ENCODE assay signal across 1 cellular context in the genomic region with DNA sequence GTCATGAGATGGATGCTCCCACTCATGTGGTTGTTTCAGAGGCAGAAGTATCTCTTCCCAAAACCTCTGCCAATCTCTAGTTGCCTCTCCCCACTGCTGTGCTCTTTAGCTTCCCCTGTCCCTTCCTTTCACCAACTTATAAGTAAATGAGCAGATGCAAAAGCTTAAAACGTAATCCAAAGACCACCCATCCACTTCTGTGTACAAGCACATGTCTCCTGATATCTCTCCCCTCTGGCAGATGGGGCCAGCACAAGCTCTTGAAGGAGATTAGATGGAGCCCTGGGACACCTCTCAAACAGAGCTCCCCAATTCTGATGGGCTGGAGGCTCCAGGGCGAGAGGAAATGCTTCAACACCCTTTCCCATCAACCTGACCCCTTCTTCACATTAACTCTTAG.
TF ChIP-seq lines count a peak whose summit lies in the region.

No MANE protein-coding gene starts in this region.

TF ChIP-seq in GM12878, 131 proteins besides CTCF, POLR2A, EP300 and RAD21 (continued from another document):
- TF ChIP-seq, protein P1, sequence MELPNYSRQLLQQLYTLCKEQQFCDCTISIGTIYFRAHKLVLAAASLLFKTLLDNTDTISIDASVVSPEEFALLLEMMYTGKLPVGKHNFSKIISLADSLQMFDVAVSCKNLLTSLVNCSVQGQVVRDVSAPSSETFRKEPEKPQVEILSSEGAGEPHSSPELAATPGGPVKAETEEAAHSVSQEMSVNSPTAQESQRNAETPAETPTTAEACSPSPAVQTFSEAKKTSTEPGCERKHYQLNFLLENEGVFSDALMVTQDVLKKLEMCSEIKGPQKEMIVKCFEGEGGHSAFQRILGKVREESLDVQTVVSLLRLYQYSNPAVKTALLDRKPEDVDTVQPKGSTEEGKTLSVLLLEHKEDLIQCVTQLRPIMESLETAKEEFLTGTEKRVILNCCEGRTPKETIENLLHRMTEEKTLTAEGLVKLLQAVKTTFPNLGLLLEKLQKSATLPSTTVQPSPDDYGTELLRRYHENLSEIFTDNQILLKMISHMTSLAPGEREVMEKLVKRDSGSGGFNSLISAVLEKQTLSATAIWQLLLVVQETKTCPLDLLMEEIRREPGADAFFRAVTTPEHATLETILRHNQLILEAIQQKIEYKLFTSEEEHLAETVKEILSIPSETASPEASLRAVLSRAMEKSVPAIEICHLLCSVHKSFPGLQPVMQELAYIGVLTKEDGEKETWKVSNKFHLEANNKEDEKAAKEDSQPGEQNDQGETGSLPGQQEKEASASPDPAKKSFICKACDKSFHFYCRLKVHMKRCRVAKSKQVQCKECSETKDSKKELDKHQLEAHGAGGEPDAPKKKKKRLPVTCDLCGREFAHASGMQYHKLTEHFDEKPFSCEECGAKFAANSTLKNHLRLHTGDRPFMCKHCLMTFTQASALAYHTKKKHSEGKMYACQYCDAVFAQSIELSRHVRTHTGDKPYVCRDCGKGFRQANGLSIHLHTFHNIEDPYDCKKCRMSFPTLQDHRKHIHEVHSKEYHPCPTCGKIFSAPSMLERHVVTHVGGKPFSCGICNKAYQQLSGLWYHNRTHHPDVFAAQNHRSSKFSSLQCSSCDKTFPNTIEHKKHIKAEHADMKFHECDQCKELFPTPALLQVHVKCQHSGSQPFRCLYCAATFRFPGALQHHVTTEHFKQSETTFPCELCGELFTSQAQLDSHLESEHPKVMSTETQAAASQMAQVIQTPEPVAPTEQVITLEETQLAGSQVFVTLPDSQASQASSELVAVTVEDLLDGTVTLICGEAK (IDR thresholded peaks at IDR 0.05; ENCODE audit: borderline replicate concordance), result no peak
- TF ChIP-seq, protein P2, sequence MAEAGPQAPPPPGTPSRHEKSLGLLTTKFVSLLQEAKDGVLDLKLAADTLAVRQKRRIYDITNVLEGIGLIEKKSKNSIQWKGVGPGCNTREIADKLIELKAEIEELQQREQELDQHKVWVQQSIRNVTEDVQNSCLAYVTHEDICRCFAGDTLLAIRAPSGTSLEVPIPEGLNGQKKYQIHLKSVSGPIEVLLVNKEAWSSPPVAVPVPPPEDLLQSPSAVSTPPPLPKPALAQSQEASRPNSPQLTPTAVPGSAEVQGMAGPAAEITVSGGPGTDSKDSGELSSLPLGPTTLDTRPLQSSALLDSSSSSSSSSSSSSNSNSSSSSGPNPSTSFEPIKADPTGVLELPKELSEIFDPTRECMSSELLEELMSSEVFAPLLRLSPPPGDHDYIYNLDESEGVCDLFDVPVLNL (IDR thresholded peaks at IDR 0.05; ENCODE audit: low read depth, low read length), result no peak
- TF ChIP-seq, protein P3, sequence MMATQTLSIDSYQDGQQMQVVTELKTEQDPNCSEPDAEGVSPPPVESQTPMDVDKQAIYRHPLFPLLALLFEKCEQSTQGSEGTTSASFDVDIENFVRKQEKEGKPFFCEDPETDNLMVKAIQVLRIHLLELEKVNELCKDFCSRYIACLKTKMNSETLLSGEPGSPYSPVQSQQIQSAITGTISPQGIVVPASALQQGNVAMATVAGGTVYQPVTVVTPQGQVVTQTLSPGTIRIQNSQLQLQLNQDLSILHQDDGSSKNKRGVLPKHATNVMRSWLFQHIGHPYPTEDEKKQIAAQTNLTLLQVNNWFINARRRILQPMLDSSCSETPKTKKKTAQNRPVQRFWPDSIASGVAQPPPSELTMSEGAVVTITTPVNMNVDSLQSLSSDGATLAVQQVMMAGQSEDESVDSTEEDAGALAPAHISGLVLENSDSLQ (IDR thresholded peaks at IDR 0.05), result no peak
- TF ChIP-seq NR2F1 (conservative IDR thresholded peaks at IDR 0.05) (no peak), SP1 (IDR thresholded peaks at IDR 0.05; ENCODE audit: low read depth, low read length) (no peak)
- TF ChIP-seq, protein P4, sequence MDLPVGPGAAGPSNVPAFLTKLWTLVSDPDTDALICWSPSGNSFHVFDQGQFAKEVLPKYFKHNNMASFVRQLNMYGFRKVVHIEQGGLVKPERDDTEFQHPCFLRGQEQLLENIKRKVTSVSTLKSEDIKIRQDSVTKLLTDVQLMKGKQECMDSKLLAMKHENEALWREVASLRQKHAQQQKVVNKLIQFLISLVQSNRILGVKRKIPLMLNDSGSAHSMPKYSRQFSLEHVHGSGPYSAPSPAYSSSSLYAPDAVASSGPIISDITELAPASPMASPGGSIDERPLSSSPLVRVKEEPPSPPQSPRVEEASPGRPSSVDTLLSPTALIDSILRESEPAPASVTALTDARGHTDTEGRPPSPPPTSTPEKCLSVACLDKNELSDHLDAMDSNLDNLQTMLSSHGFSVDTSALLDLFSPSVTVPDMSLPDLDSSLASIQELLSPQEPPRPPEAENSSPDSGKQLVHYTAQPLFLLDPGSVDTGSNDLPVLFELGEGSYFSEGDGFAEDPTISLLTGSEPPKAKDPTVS (IDR thresholded peaks at IDR 0.05; ENCODE audit: low read depth, low read length), result no peak
TF ChIP-seq in GM12878: peak in this region for 0.
